ENCODE assay signal across 31 cellular contexts in the genomic region with DNA sequence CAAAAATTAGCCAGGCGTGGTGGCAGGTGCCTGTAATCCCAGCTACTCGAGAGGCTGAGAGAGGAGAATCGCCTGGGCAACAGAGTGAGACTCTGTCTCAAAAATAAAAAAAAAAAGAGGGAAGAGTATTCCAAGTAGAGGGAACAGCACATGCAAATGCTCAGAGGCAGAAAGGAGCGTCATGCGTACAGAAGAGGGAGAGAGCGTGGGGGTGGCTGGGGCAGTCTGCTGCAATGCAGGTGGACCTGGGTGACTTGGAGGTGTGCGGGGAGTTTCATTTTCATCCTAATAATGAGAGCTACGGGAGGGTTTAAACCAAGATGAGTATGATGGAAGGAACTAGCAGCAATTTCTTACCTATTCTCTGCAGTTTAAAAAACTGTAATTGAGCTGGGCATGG.
"Had no signal": no experiment of that assay in that cellular context is flagged by ENCODE, and none has a peak within 500 bp of the region (broad histone marks: within the 10 kb centered on the region; RNA-seq: fewer than 3 reads in every experiment).

No MANE protein-coding gene starts in this region.

- FAIRE-seq: RCC 7860 had no signal

- H3K4me2 ChIP-seq: PC-9 had no signal

- H3K4me3 ChIP-seq: ascending aorta, body of pancreas, breast epithelium, PC-9 had no signal

- H2AFZ ChIP-seq: PC-9 had no signal

- H3K4me1 ChIP-seq: ascending aorta, body of pancreas, breast epithelium had no signal

- H3K27me3 ChIP-seq: ascending aorta, body of pancreas, breast epithelium had no signal

- H3K36me3 ChIP-seq: breast epithelium had no signal

- DNase-seq: activated B cell treated with CpG ODN at 0.5 μM for 24 hours; activated CD4-positive, alpha-beta T cell treated with anti-CD3 and anti-CD28 coated beads for 48 hours; activated CD4-positive, alpha-beta T cell treated with anti-CD3 and anti-CD28 coated beads, Interleukin-2, amount 50 U/mL, for 4 hours; activated CD4-positive, CD25-positive, alpha-beta regulatory T cell treated with anti-CD3 and anti-CD28 coated beads, Interleukin-2, amount 50 U/mL, for 72 hours; activated CD8-positive, alpha-beta T cell treated with anti-CD3 and anti-CD28 coated beads for 36 hours; activated effector memory CD4-positive, alpha-beta T cell treated with anti-CD3 and anti-CD28 coated beads, Interleukin-2, amount 50 U/mL, for 16 hours; activated naive CD4-positive, alpha-beta T cell; activated naive CD4-positive, alpha-beta T cell treated with anti-CD3 and anti-CD28 coated beads, Interleukin-2, amount 50 U/mL, for 16 hours; activated naive CD8-positive, alpha-beta T cell treated with anti-CD3 and anti-CD28 coated beads for 36 hours; activated T-cell treated with anti-CD3 and anti-CD28 coated beads, Interleukin-2, amount 50 U/mL, for 1 hour; activated T-cell treated with anti-CD3 and anti-CD28 coated beads, Interleukin-2, amount 50 U/mL, for 72 hours; amygdala; body of pancreas; NCI-H1105; NCI-H1436; NCI-H1694; NCI-H1930; NCI-H2081 treated with DMSO at 0.1 percent for 48 hours; NCI-H345; NCI-H524 treated with DMSO at 0.1 percent for 48 hours; PC-9; Right ventricle myocardium superior; SW 1271; T-helper 1 cell; T-helper 2 cell; T-helper 9 cell had no signal

- H3K9me3 ChIP-seq: ascending aorta, body of pancreas, breast epithelium had no signal

- H3K27ac ChIP-seq: ascending aorta, body of pancreas, breast epithelium, PC-9, VCaP had no signal

- ATAC-seq: activated CD8-positive, alpha-beta T cell treated with anti-CD3 and anti-CD28 coated beads for 36 hours; activated T-cell treated with anti-CD3 and anti-CD28 coated beads, Interleukin-2, amount 50 U/mL, for 72 hours; activated T-helper 17 cell treated with anti-CD3 and anti-CD28 coated beads, Interleukin-2, amount 50 U/mL, for 72 hours; body of pancreas had no signal
